In the genomic region with DNA sequence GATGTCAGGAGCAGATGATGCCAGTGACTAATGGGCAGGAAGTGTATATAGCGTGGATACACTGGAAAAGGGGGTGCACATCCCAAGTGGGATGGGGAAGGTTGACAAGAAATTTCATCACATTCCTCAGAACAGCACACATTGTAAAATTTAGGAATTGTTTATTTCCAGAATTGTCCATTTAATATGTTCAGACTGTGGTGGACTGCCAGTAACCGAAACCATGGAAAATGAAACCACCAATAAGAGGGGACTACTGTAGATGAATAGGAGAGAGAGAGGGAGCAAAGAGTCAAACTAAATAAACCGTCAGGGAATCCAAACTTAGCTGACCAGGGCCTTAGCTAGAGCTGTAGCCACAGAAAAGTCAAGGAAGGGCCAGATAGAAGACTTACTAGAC, we compare ENCODE assay signal across 29 cellular contexts.
"Had no signal": no experiment of that assay in that cellular context is flagged by ENCODE, and none has a peak within 500 bp of the region (broad histone marks: within the 10 kb centered on the region; RNA-seq: fewer than 3 reads in every experiment).

No MANE protein-coding gene starts in this region.

- H3K27me3 ChIP-seq: breast epithelium, SJCRH30 had no signal

- DNase-seq: activated CD4-positive, alpha-beta T cell treated with anti-CD3 and anti-CD28 coated beads for 48 hours; activated CD4-positive, alpha-beta T cell treated with anti-CD3 and anti-CD28 coated beads, Interleukin-2, amount 50 U/mL, for 4 hours; activated CD4-positive, CD25-positive, alpha-beta regulatory T cell treated with anti-CD3 and anti-CD28 coated beads, Interleukin-2, amount 50 U/mL, for 72 hours; activated CD8-positive, alpha-beta memory T cell treated with anti-CD3 and anti-CD28 coated beads, Interleukin-2, amount 50 U/mL, for 48 hours; activated CD8-positive, alpha-beta T cell treated with anti-CD3 and anti-CD28 coated beads, Interleukin-2, amount 10 ng/mL, durations not matched to agents 7 days and 5 days; activated effector memory CD4-positive, alpha-beta T cell treated with Interleukin-2 at 50 U/mL for 16 hours; activated naive CD4-positive, alpha-beta T cell; activated T-cell treated with anti-CD3 and anti-CD28 coated beads, Interleukin-2, amount 50 U/mL, for 1 hour; aorta; caudate nucleus; MV-4-11; NCI-H1092 treated with DMSO at 0.1 percent for 48 hours; NCI-H1417 treated with DMSO at 0.1 percent for 48 hours; NCI-H1694; NCI-H2029 treated with DMSO at 0.1 percent for 48 hours; NCI-H345; NCI-H510A; NCI-H526 treated with DMSO at 0.1 percent for 48 hours; NK-92 treated with Interleukin-12 subunit alpha and Interleukin-12 subunit beta, amount 100 ng/mL, for 24 hours; OCI-M1; Right ventricle myocardium superior; SJCRH30; T-helper 17 cell; T-helper 9 cell had no signal

- H3K9me3 Mint-ChIP-seq: activated naive CD4-positive, alpha-beta T cell treated with anti-CD3 and anti-CD28 coated beads, Interleukin-2, amount 50 U/mL, for 24 hours had no signal

- H3K4me1 Mint-ChIP-seq: activated naive CD4-positive, alpha-beta T cell treated with anti-CD3 and anti-CD28 coated beads, Interleukin-2, amount 50 U/mL, for 24 hours; WTC11 had no signal

- H3K36me3 Mint-ChIP-seq: activated naive CD4-positive, alpha-beta T cell treated with anti-CD3 and anti-CD28 coated beads, Interleukin-2, amount 50 U/mL, for 24 hours; WTC11 had no signal

- H3K27me3 Mint-ChIP-seq: activated naive CD4-positive, alpha-beta T cell treated with anti-CD3 and anti-CD28 coated beads, Interleukin-2, amount 50 U/mL, for 24 hours had no signal

- H3K36me3 ChIP-seq: breast epithelium, SJCRH30 had no signal

- H3K4me3 Mint-ChIP-seq: activated CD8-positive, alpha-beta T cell treated with anti-CD3 and anti-CD28 coated beads, Interleukin-2, amount 10 ng/mL, durations not matched to agents 7 days and 5 days; activated naive CD4-positive, alpha-beta T cell treated with anti-CD3 and anti-CD28 coated beads, Interleukin-2, amount 50 U/mL, for 24 hours; T-helper 17 cell; WTC11 had no signal

- H3K4me1 ChIP-seq: breast epithelium, SJCRH30 had no signal

- H3K27ac ChIP-seq: breast epithelium, RWPE1, SJCRH30 had no signal

- H3K4me3 ChIP-seq: breast epithelium, SJCRH30 had no signal

- H3K9me3 ChIP-seq: breast epithelium, SJCRH30 had no signal

- H3K27ac Mint-ChIP-seq: activated CD8-positive, alpha-beta T cell treated with anti-CD3 and anti-CD28 coated beads, Interleukin-2, amount 10 ng/mL, durations not matched to agents 7 days and 5 days; activated naive CD4-positive, alpha-beta T cell treated with anti-CD3 and anti-CD28 coated beads, Interleukin-2, amount 50 U/mL, for 24 hours; T-helper 17 cell; WTC11 had no signal

- ATAC-seq: activated CD8-positive, alpha-beta T cell treated with anti-CD3 and anti-CD28 coated beads, Interleukin-2, amount 10 ng/mL, durations not matched to agents 7 days and 5 days; Panc1; T-helper 17 cell; WTC11 had no signal
